9 cellular contexts compared by ENCODE assay signal in the genomic region with DNA sequence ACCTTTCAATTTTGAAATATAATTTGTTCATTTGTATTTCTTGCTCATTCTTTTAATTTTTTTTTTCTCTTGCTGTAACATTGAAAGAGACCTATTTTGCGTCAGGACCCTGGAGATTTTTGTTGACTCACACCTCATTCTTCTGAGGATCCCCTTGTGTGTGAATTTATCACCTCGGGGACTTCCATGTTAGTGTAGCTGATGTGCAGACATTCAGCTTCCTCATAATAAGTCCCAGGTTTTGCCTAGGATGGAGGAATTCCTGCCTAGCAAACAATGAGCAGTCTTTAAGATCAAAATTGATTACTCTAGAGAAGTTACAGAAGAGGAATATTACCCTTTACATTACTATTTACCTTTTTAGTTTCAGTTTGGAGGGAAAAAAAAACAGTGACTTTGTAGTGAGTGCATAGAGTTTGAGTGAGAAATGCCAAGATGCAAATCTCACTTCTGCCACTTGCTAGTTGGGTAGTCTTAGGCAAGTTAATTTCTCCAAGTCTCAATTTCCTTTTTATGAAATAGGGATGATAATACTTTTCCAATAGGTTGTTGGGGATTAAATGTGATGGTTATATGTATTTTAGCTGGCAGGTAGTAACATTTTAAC. TPM values are rescaled to one million over a fixed set of nuclear protein-coding genes. Genes with fewer than 3 reads are reported as not detected.
DNase-seq lines count a peak whose midpoint lies in the region; ATAC-seq and TF ChIP-seq lines count a peak whose summit lies in the region.
"Had no signal": no experiment of that assay in that cellular context is flagged by ENCODE, and none has a peak within 500 bp of the region (broad histone marks: within the 10 kb centered on the region; RNA-seq: fewer than 3 reads in every experiment).

No MANE protein-coding gene starts in this region.

- peak overlapping the region; percentile 15; the same call in 1 of the 2 replicates for H4K5ac ChIP-seq in IMR-90 (ENCODE audit: low read depth, low read length)

- H3K79me1 ChIP-seq in IMR-90 (ENCODE audit: low read depth in 1 of 2, low read length in 2 of 2): peaks cover 27 to 40% of the 10 kb centered on the region in 2 experiments

- no peak overlapping the region for H3K4ac ChIP-seq in IMR-90 (ENCODE audit: low read depth, low read length)

- no peak overlapping the region for H3K23ac ChIP-seq in IMR-90 (ENCODE audit: low read depth, low read length)

- H3K4me2 ChIP-seq in IMR-90 (ENCODE audit: low read depth, low read length): peak overlapping the region; percentile 76

- no peaks in the 10 kb centered on the region for H3K9me3 ChIP-seq in IMR-90 (ENCODE audit: control insufficient read depth, insufficient read depth, low read length)
- no peaks in the 10 kb centered on the region for H3K9me3 ChIP-seq in naive thymus-derived CD4-positive, alpha-beta T cell (ENCODE audit: control insufficient read depth in 2 of 3, low read length in 3 of 3)

- peaks cover 0 to 4% (median 0%) of the 10 kb centered on the region in 5 donors for H3K36me3 Mint-ChIP-seq in naive thymus-derived CD4-positive, alpha-beta T cell

- no peak overlapping the region; the same call in 1 of the 2 replicates for H3K9ac ChIP-seq in IMR-90 (ENCODE audit: low read depth, low read length)

- H2AK9ac ChIP-seq in IMR-90 (replicated peaks; ENCODE audit: low read depth, low read length, poor library complexity): no peak overlapping the region

- H3K4me3 Mint-ChIP-seq in naive thymus-derived CD4-positive, alpha-beta T cell: peak overlapping the region; percentile 1 to 79 (median 68)

- DNase-seq in IMR-90 (no peak), middle frontal gyrus (ENCODE audit: extremely low spot score, low spot score) (no peak), SW 1271 (lab: John Stamatoyannopoulos, UW) (no peak), activated gamma-delta T cell treated with Interleukin-2 at 50 U/mL for 16 hours (no peak), GF-D8 (lab: John Stamatoyannopoulos, UW) (no peak)
- peak in 2 of 9 donors; percentile 25 to 28 for DNase-seq in naive thymus-derived CD4-positive, alpha-beta T cell

- no peak overlapping the region for H3K4me3 ChIP-seq in IMR-90 (ENCODE audit: insufficient read depth, low read depth, low read length)
- H3K4me3 ChIP-seq in naive thymus-derived CD4-positive, alpha-beta T cell (ENCODE audit: low read length): peak overlapping the region; percentile 5
- H3K4me3 ChIP-seq: cardiac muscle cell had no signal

- no peaks in the 10 kb centered on the region for H3K27me3 ChIP-seq in IMR-90 (ENCODE audit: control insufficient read depth, insufficient read depth, low read length)
- no peaks in the 10 kb centered on the region for H3K27me3 ChIP-seq in naive thymus-derived CD4-positive, alpha-beta T cell (ENCODE audit: control insufficient read depth in 2 of 2, insufficient read depth in 2 of 2, low read length in 2 of 2)
- H3K27me3 ChIP-seq: cardiac muscle cell had no signal

- no peak for TF ChIP-seq CTCF in IMR-90 (conservative IDR thresholded peaks at IDR 0.05; ENCODE audit: low read depth, low read length)

- H4K8ac ChIP-seq in IMR-90 (ENCODE audit: low read depth in 2 of 2, low read length in 2 of 2): no peak overlapping the region

- intact Hi-C loops in IMR-90 (cut with micrococcal nuclease): no loop called here
- intact Hi-C loops in naive thymus-derived CD4-positive, alpha-beta T cell (cut with micrococcal nuclease): loop anchor here (1.0 kb wide), 3 partner anchors 8 to 13 kb away; no protein-coding TSS in a partner anchor

- in situ Hi-C loops in IMR-90 (cut with MboI; ENCODE audit: low sequenced_read_pairs): no loop called here

- peaks cover 66 to 96% (median 88%) of the 10 kb centered on the region in 7 donors for H3K4me1 Mint-ChIP-seq in naive thymus-derived CD4-positive, alpha-beta T cell

- H2BK5ac ChIP-seq in IMR-90 (ENCODE audit: low read depth, low read length, poor library complexity, severe bottlenecking): no peak overlapping the region

- H3K27ac Mint-ChIP-seq in naive thymus-derived CD4-positive, alpha-beta T cell: peak overlapping the region; percentile 64 to 85 (median 71)

- no peak overlapping the region for H2AFZ ChIP-seq in IMR-90 (replicated peaks; ENCODE audit: low read length, poor library complexity)

- TF ChIP-seq POLR2A in IMR-90 (IDR thresholded peaks at IDR 0.05; ENCODE audit: low read depth, low read length): no peak

- POLR2A ChIA-PET in IMR-90 (lab: Charles Lee; ENCODE audit: unreplicated experiment): interaction anchor here (0.6 kb wide), 1 partner anchor 1497 kb away, joined by 6 read pairs; no protein-coding TSS in a partner anchor
- POLR2A ChIA-PET in naive thymus-derived CD4-positive, alpha-beta T cell (lab: Charles Lee): interaction anchor here (1.7 kb wide), 1 partner anchor 13 kb away, joined by 19 read pairs; no protein-coding TSS in a partner anchor

- BruUV-seq in IMR-90 (replicated peaks; lab: Mats Ljungman, UMichigan): no TSS peak

- no peak overlapping the region for H2AK5ac ChIP-seq in IMR-90 (ENCODE audit: low read depth, low read length)

- 0 out of 2 replicates have a peak, but pooled peaks cover under 1% of the 10 kb centered on the region for H4K20me1 ChIP-seq in IMR-90 (ENCODE audit: insufficient read depth, low read length)

- no CpG with 5 or more reads among the region's 2 CpGs for WGBS in IMR-90 (ENCODE audit: extremely low coverage in 2 of 2, insufficient read length in 1 of 2), 2 experiments

- no peaks in the 10 kb centered on the region for H3K27me3 Mint-ChIP-seq in naive thymus-derived CD4-positive, alpha-beta T cell

- no peak overlapping the region for H4K91ac ChIP-seq in IMR-90 (ENCODE audit: insufficient read depth, low read depth, low read length)

- peak; percentile 42 for ATAC-seq in GM18519 (IDR thresholded peaks at IDR 0.05; ENCODE audit: low FRiP score, unreplicated experiment)
- peak; percentile 41 for ATAC-seq in GM21576 (IDR thresholded peaks at IDR 0.05; ENCODE audit: unreplicated experiment)
- no peak for ATAC-seq in IMR-90 (ENCODE audit: low read depth)
- ATAC-seq in naive thymus-derived CD4-positive, alpha-beta T cell: peak; percentile 69

- H2BK120ac ChIP-seq in IMR-90 (ENCODE audit: low read depth, low read length): no peak overlapping the region

- no peaks in the 10 kb centered on the region for H3K9me3 Mint-ChIP-seq in naive thymus-derived CD4-positive, alpha-beta T cell

- H3K9me1 ChIP-seq in IMR-90 (ENCODE audit: insufficient read depth, low read length): peaks cover 7% of the 10 kb centered on the region; the same call in 1 of the 2 replicates

- no peak overlapping the region for H2BK15ac ChIP-seq in IMR-90 (ENCODE audit: low read depth, low read length)

- no peak overlapping the region for H3K27ac ChIP-seq in IMR-90 (ENCODE audit: insufficient read depth, low read length)
- H3K27ac ChIP-seq in naive thymus-derived CD4-positive, alpha-beta T cell (ENCODE audit: low read depth, low read length): peak overlapping the region; percentile 23
- H3K27ac ChIP-seq: cardiac muscle cell had no signal

- CTCF ChIA-PET in IMR-90 (lab: Yijun Ruan, JAX): no interaction called here
- CTCF ChIA-PET in naive thymus-derived CD4-positive, alpha-beta T cell (lab: Charles Lee): interaction anchor here (1.0 to 2.9 kb wide), 3 partner anchors 9 to 44 kb away, joined by 3 to 19 read pairs (median 6); no protein-coding TSS in a partner anchor

- H3K36me3 ChIP-seq in IMR-90 (ENCODE audit: control insufficient read depth, insufficient read depth, low read length): no peaks in the 10 kb centered on the region
- no peaks in the 10 kb centered on the region for H3K36me3 ChIP-seq in naive thymus-derived CD4-positive, alpha-beta T cell (ENCODE audit: control insufficient read depth in 2 of 3, insufficient read depth in 3 of 3, low read length in 3 of 3)
- H3K36me3 ChIP-seq: cardiac muscle cell had no signal

- H3K18ac ChIP-seq in IMR-90 (ENCODE audit: low read depth, low read length): peak overlapping the region; percentile 17; the same call in 1 of the 2 replicates

- no peak overlapping the region for H3K14ac ChIP-seq in IMR-90 (replicated peaks; ENCODE audit: low read depth, low read length)

- dilution Hi-C loops in IMR-90 (cut with HindIII; ENCODE audit: low sequenced_read_pairs, unreplicated experiment): no loop called here

- H2BK20ac ChIP-seq in IMR-90 (ENCODE audit: low read depth, low read length): no peak overlapping the region

- no peak overlapping the region for H3K56ac ChIP-seq in IMR-90 (ENCODE audit: extremely low read depth, insufficient read depth, low read length)

- peaks cover 8% of the 10 kb centered on the region for H3K4me1 ChIP-seq in IMR-90 (ENCODE audit: control insufficient read depth, insufficient read depth, low read length)
- H3K4me1 ChIP-seq in naive thymus-derived CD4-positive, alpha-beta T cell (ENCODE audit: control insufficient read depth in 2 of 2, insufficient read depth in 2 of 2, low read length in 2 of 2): peaks cover 69 to 70% of the 10 kb centered on the region in 2 donors

- no peak for TF ChIP-seq RAD21 in IMR-90 (IDR thresholded peaks at IDR 0.05; ENCODE audit: low read length)

TF ChIP-seq in IMR-90, 13 proteins besides CTCF, POLR2A, EP300 and RAD21:
- no peak for TF ChIP-seq RFX5 (IDR thresholded peaks at IDR 0.05; ENCODE audit: low read depth, low read length)
- TF ChIP-seq SMC3 (IDR thresholded peaks at IDR 0.05; ENCODE audit: low read depth, low read length): no peak
- TF ChIP-seq CHD1 (IDR thresholded peaks at IDR 0.05; ENCODE audit: low read depth, low read length): no peak
- TF ChIP-seq NFE2L2 (IDR thresholded peaks at IDR 0.05; ENCODE audit: low read depth, low read length): no peak
- no peak for TF ChIP-seq FOS (IDR thresholded peaks at IDR 0.05; ENCODE audit: low read depth, low read length)
- TF ChIP-seq BHLHE40 (IDR thresholded peaks at IDR 0.05; ENCODE audit: low read depth, low read length): no peak
- no peak for TF ChIP-seq CEBPB (IDR thresholded peaks at IDR 0.05; ENCODE audit: low read depth, low read length)
- TF ChIP-seq MAFK (IDR thresholded peaks at IDR 0.05; ENCODE audit: low read depth, low read length): no peak
- no peak for TF ChIP-seq MXI1 (IDR thresholded peaks at IDR 0.05; ENCODE audit: borderline replicate concordance, low read depth, low read length)
- TF ChIP-seq MAZ (IDR thresholded peaks at IDR 0.05; ENCODE audit: borderline replicate concordance, low read depth, low read length): no peak

RNA-seq across cellular contexts. Expression of a gene that starts 14.3 kb away (rescaled TPM):
- total RNA-seq in IMR-90 (2012; rRNA removed): 83.3 and 91.9 TPM in 2 replicates
- 49.7 and 54.0 TPM in 2 replicates for polyA plus RNA-seq in IMR-90 (2012; rRNA removed)
- 20.3 and 32.9 TPM in 2 replicates for polyA plus RNA-seq in IMR-90 (2012; cell fraction: cytosol; rRNA removed)
- 17.8 and 73.1 TPM in 2 replicates for polyA plus RNA-seq in IMR-90 (2012; cell fraction: nucleus; rRNA removed; ENCODE audit: low replicate concordance)
- 100 to 1,000 TPM in 4 of 5 experiments, 10 to 100 TPM in 1; 99.2 to 120 (median 114) TPM for total RNA-seq in naive thymus-derived CD4-positive, alpha-beta T cell
- polyA plus RNA-seq in naive thymus-derived CD4-positive, alpha-beta T cell: 100 to 1,000 TPM; 189 to 195 TPM
